Comparison of ENCODE assay signal across 13 cellular contexts in the genomic region with DNA sequence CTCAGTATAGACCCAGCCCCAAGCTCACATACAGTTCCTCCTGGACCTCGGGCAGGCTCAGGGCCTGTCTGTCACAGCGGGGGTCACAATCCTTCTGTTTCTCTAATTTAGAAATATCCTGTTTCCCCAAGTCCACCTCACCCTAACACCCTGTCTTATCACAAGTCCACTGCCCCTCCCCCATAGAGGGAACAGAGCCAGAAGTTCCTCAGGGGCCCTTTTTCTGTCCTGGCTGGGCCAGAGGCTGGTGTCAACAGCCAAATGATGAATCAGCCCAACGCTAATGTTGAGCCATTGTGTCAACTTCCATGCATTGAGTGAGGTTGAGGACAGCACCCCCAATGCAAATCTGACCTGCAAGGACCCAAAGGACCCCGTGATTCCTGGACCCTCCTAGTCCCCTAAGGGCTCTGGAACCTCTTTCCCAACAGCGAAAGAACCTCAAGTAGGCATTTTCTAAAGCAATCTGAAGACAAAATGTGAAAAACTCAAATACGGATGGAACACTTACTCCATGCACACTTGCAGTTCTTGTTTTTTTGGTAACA. TPM values are rescaled to one million over a fixed set of nuclear protein-coding genes. Genes with fewer than 3 reads are reported as not detected.
A peak's percentile ranks its signal among the peaks of the same experiment; 100 is the strongest.
DNase-seq lines count a peak whose midpoint lies in the region; ATAC-seq and TF ChIP-seq lines count a peak whose summit lies in the region.
"Had no signal": no experiment of that assay in that cellular context is flagged by ENCODE, and none has a peak within 500 bp of the region (broad histone marks: within the 10 kb centered on the region; RNA-seq: fewer than 3 reads in every experiment).

No MANE protein-coding gene starts in this region.

- no peak for TF ChIP-seq EP300 in gastroesophageal sphincter (IDR thresholded peaks at IDR 0.05)
- no peak for TF ChIP-seq EP300 in sigmoid colon (IDR thresholded peaks at IDR 0.05)

- H3K27ac ChIP-seq in gastroesophageal sphincter (peak overlapping the region in 3 of 4 donors; percentile 18 to 44 (median 21)), sigmoid colon (peak overlapping the region in 2 of 4 donors; percentile 23 to 43)
- H3K27ac ChIP-seq: VCaP had no signal

- H3K4me3 ChIP-seq in gastroesophageal sphincter (no peak overlapping the region), sigmoid colon (no peak overlapping the region)

- intact Hi-C loops in posterior vena cava (cut with DNase I) = no loop called here
- intact Hi-C loops in sigmoid colon (cut with DNase I) = no loop called here

- H3K9me3 ChIP-seq in gastroesophageal sphincter (no peaks in the 10 kb centered on the region), sigmoid colon (no peaks in the 10 kb centered on the region)

- 88 to 97% methylated on average over 4 to 5 of the region's 6 CpGs for WGBS in gastroesophageal sphincter (ENCODE audit: low coverage in 1 of 2), 2 donors
- 81 to 84% methylated on average over 6 of the region's 6 CpGs for WGBS in sigmoid colon, 2 donors

- H3K36me3 ChIP-seq in gastroesophageal sphincter (no peaks in the 10 kb centered on the region), sigmoid colon (no peaks in the 10 kb centered on the region)

- peaks cover 9 to 68% (median 26%) of the 10 kb centered on the region in 3 donors for H3K4me1 ChIP-seq in gastroesophageal sphincter
- H3K4me1 ChIP-seq in sigmoid colon = peaks cover 0 to 4% (median 2%) of the 10 kb centered on the region in 4 donors

- no peak for TF ChIP-seq POLR2A in gastroesophageal sphincter (IDR thresholded peaks at IDR 0.05)
- no peak for TF ChIP-seq POLR2A in sigmoid colon (IDR thresholded peaks at IDR 0.05)

- TF ChIP-seq CTCF in gastroesophageal sphincter (IDR thresholded peaks at IDR 0.05) (no peak), sigmoid colon (IDR thresholded peaks at IDR 0.05) (no peak)

- H3K27me3 ChIP-seq in gastroesophageal sphincter (no peaks in the 10 kb centered on the region), sigmoid colon (no peaks in the 10 kb centered on the region)

- peak; percentile 24 for DNase-seq in EL
- peak; percentile 87 for DNase-seq in SIG-M5 treated with dmso at 0.1 percent for 504 hours (lab: John Stamatoyannopoulos, UW; ENCODE audit: unreplicated experiment)
- DNase-seq in posterior vena cava (ENCODE audit: low spot score) = peak; percentile 86
- DNase-seq in NCI-H2029 treated with DMSO at 0.1 percent for 48 hours (lab: John Stamatoyannopoulos, UW) = no peak
- no peak for DNase-seq in NCI-H82 treated with DMSO at 0.1 percent for 48 hours (lab: John Stamatoyannopoulos, UW; ENCODE audit: unreplicated experiment)
- no peak for DNase-seq in sigmoid colon
- DNase-seq: activated T-cell treated with anti-CD3 and anti-CD28 coated beads, Interleukin-2, amount 50 U/mL, for 48 hours; kidney glomerular epithelial cell; nucleus accumbens; RPMI8226 had no signal

- ATAC-seq in gastroesophageal sphincter (no peak), GM18517 (IDR thresholded peaks at IDR 0.05; ENCODE audit: unreplicated experiment) (no peak)

RNA-seq across cellular contexts. Expression of a gene that starts 58.6 kb away (rescaled TPM):
- total RNA-seq in gastroesophageal sphincter = 100 to 1,000 TPM in 2 of 4 donors, 10 to 100 TPM in 2; 33.8 to 219 (median 104) TPM
- 100 to 1,000 TPM; 289 to 316 TPM for total RNA-seq in posterior vena cava
- total RNA-seq in sigmoid colon = 10 to 100 TPM; 36.0 to 60.9 (median 44.3) TPM
- 10 to 100 TPM in 1 of 3 donors, 1 to 10 TPM in 2; 3.6 to 39.0 (median 4.9) TPM for polyA plus RNA-seq in sigmoid colon

Comparison
In these comparisons a context has a peak if more than half of its experiments do, and no peak if none do; other contexts are left out.
1. DNase-seq: peak in EL (single experiment), SIG-M5 treated with dmso at 0.1 percent for 504 hours (single experiment) and posterior vena cava (single experiment); none in NCI-H2029 treated with DMSO at 0.1 percent for 48 hours (single experiment), NCI-H82 treated with DMSO at 0.1 percent for 48 hours (single experiment) and sigmoid colon (single experiment).